ENCODE assay signal across 11 cellular contexts in genomic region chr13:30581582-30581981, GRCh38. TPM values are rescaled to one million over a fixed set of nuclear protein-coding genes. Genes with fewer than 3 reads are reported as not detected.
DNase-seq lines count a peak whose midpoint lies in the region; ATAC-seq, FAIRE-seq and TF ChIP-seq lines count a peak whose summit lies in the region.
"Had no signal": no experiment of that assay in that cellular context is flagged by ENCODE, and none has a peak within 500 bp of the region (broad histone marks: within the 10 kb centered on the region; RNA-seq: fewer than 3 reads in every experiment).

No MANE protein-coding gene starts in this region.

- no peak overlapping the region for H3K9ac ChIP-seq in endothelial cell of umbilical vein (replicated peaks; ENCODE audit: extremely low read depth, insufficient read depth, low read length)

- CTCF ChIA-PET in endothelial cell of umbilical vein (lab: Charles Lee), result interaction anchor here (0.7 to 4.9 kb wide), 15 partner anchors 9 to 469 kb away, joined by 3 to 38 read pairs (median 3); no protein-coding TSS in a partner anchor

- H3K79me2 ChIP-seq in endothelial cell of umbilical vein (ENCODE audit: control insufficient read depth, insufficient read depth, low read length), result no peaks in the 10 kb centered on the region

- ATAC-seq in heart right ventricle (no peak), right cardiac atrium (no peak), upper lobe of right lung (peak; percentile 26), GM21447 (IDR thresholded peaks at IDR 0.05; ENCODE audit: unreplicated experiment) (no peak), GM19035 (IDR thresholded peaks at IDR 0.05; ENCODE audit: unreplicated experiment) (no peak)

- WGBS in heart right ventricle, 2 donors, result 3 to 16% methylated on average over 1 of the region's 1 CpG
- WGBS in right cardiac atrium, result 28% methylated on average over 1 of the region's 1 CpG

- H3K27me3 ChIP-seq in heart right ventricle, result no peaks in the 10 kb centered on the region
- no peaks in the 10 kb centered on the region for H3K27me3 ChIP-seq in right cardiac atrium (ENCODE audit: control insufficient read depth, insufficient read depth)
- H3K27me3 ChIP-seq in endothelial cell of umbilical vein (ENCODE audit: control insufficient read depth in 2 of 2, insufficient read depth in 2 of 2, low read length in 2 of 2), result no peaks in the 10 kb centered on the region
- no peaks in the 10 kb centered on the region for H3K27me3 ChIP-seq in upper lobe of right lung

- FAIRE-seq in endothelial cell of umbilical vein (lab: Jason Lieb, UNC), result no peak

- no TSS peak for BruUV-seq in endothelial cell of umbilical vein (replicated peaks; lab: Mats Ljungman, UMichigan)

- DNase-seq in heart right ventricle, result no peak
- DNase-seq in right cardiac atrium, result no peak
- DNase-seq in NCI-H69 (lab: John Stamatoyannopoulos, UW), result peak; percentile 14
- DNase-seq in endothelial cell of umbilical vein (ENCODE audit: low read depth, low spot score), result peak; percentile 32
- no peak for DNase-seq in upper lobe of right lung
- no peak for DNase-seq in NCI-H345 (lab: John Stamatoyannopoulos, UW)
- DNase-seq: cortex of kidney, naive B cell, NCI-H1105 had no signal

- H3K4me3 ChIP-seq in heart right ventricle (no peak overlapping the region), right cardiac atrium (ENCODE audit: low read length) (no peak overlapping the region), endothelial cell of umbilical vein (replicated peaks in 1 of 3; ENCODE audit: insufficient read depth in 1 of 3, low read depth in 1 of 3, low read length in 3 of 3) (no peak overlapping the region), upper lobe of right lung (no peak overlapping the region)

- peak in 7 of 9 donors; percentile 13 to 49 (median 33) for TF ChIP-seq CTCF in heart right ventricle (IDR thresholded peaks at IDR 0.05)
- peak in 1 of 2 donors; percentile 23 for TF ChIP-seq CTCF in endothelial cell of umbilical vein (IDR thresholded peaks at IDR 0.05; ENCODE audit: extremely low read depth in 1 of 2, insufficient read depth in 1 of 2, low read depth in 1 of 2, low read length in 2 of 2)
- TF ChIP-seq CTCF in upper lobe of right lung (IDR thresholded peaks at IDR 0.05), result peak; percentile 41

- no peak overlapping the region for H3K4me2 ChIP-seq in endothelial cell of umbilical vein (ENCODE audit: insufficient read depth, low read length)

- no peak overlapping the region for H2AFZ ChIP-seq in endothelial cell of umbilical vein (ENCODE audit: low read depth, low read length)

- intact Hi-C loops in heart right ventricle (cut with DNase I) (loop anchor here in 1 of 10 donors (10.0 kb wide), 1 partner anchor 447 kb away; no protein-coding TSS in a partner anchor), right cardiac atrium (cut with DNase I) (no loop called here), endothelial cell of umbilical vein (cut with micrococcal nuclease) (no loop called here), upper lobe of right lung (cut with DNase I) (no loop called here)

- no peaks in the 10 kb centered on the region for H3K9me1 ChIP-seq in endothelial cell of umbilical vein (replicated peaks; ENCODE audit: control insufficient read depth, extremely low read depth, insufficient read depth, low read length)

- H3K4me1 ChIP-seq in heart right ventricle (peaks cover 0 to 17% (median 4%) of the 10 kb centered on the region in 9 donors), right cardiac atrium (ENCODE audit: control insufficient read depth, insufficient read depth, low read length) (no peaks in the 10 kb centered on the region), endothelial cell of umbilical vein (ENCODE audit: control insufficient read depth, extremely low read depth, insufficient read depth, low read length) (no peaks in the 10 kb centered on the region), upper lobe of right lung (peaks cover 3% of the 10 kb centered on the region)

- H3K36me3 ChIP-seq in heart right ventricle (no peaks in the 10 kb centered on the region), endothelial cell of umbilical vein (ENCODE audit: control insufficient read depth in 2 of 2, extremely low read depth in 1 of 2, insufficient read depth in 2 of 2, low read length in 2 of 2) (no peaks in the 10 kb centered on the region), upper lobe of right lung (no peaks in the 10 kb centered on the region)

- H4K20me1 ChIP-seq in endothelial cell of umbilical vein (replicated peaks; ENCODE audit: control insufficient read depth, extremely low read depth, insufficient read depth, low read length), result no peaks in the 10 kb centered on the region

- H3K27ac ChIP-seq in heart right ventricle (peak overlapping the region in 3 of 10 donors; percentile 7 to 44 (median 24)), right cardiac atrium (ENCODE audit: low read length) (no peak overlapping the region), endothelial cell of umbilical vein (ENCODE audit: insufficient read depth, low read depth, low read length) (no peak overlapping the region), upper lobe of right lung (no peak overlapping the region)

- no peak for TF ChIP-seq POLR2A in endothelial cell of umbilical vein (IDR thresholded peaks at IDR 0.05; ENCODE audit: low read depth, low read length)

- dilution Hi-C loops in endothelial cell of umbilical vein (cut with MboI; ENCODE audit: extremely low pct_ligation_motif_present, low sequenced_read_pairs), result no loop called here

- H3K9me3 ChIP-seq in heart right ventricle (no peaks in the 10 kb centered on the region), right cardiac atrium (ENCODE audit: control insufficient read depth, low read length) (no peaks in the 10 kb centered on the region), endothelial cell of umbilical vein (replicated peaks; ENCODE audit: control insufficient read depth, insufficient read depth, low read length) (no peaks in the 10 kb centered on the region), upper lobe of right lung (no peaks in the 10 kb centered on the region)

- POLR2A ChIA-PET in endothelial cell of umbilical vein (lab: Charles Lee), result no interaction called here

TF ChIP-seq in endothelial cell of umbilical vein, 7 proteins besides CTCF, POLR2A, EP300 and RAD21:
- no peak for TF ChIP-seq MYC (IDR thresholded peaks at IDR 0.05; ENCODE audit: low read depth, low read length)
- no peak for TF ChIP-seq GATA2 (IDR thresholded peaks at IDR 0.05; ENCODE audit: insufficient read depth, insufficient read length, low read depth, low read length)
- no peak for TF ChIP-seq POLR2AphosphoS5 (IDR thresholded peaks at IDR 0.05; ENCODE audit: insufficient read depth, low read depth, low read length)
- TF ChIP-seq MAX (IDR thresholded peaks at IDR 0.05; ENCODE audit: insufficient read depth, insufficient read length), result no peak
- no peak for TF ChIP-seq EZH2 (IDR thresholded peaks at IDR 0.05; ENCODE audit: borderline replicate concordance, low read depth, low read length, severe bottlenecking)
- TF ChIP-seq FOS (IDR thresholded peaks at IDR 0.05; ENCODE audit: borderline replicate concordance, insufficient read depth, low read length), result no peak
- TF ChIP-seq JUN (IDR thresholded peaks at IDR 0.05; ENCODE audit: borderline replicate concordance, insufficient read depth, insufficient read length, low read depth), result no peak

RNA-seq across cellular contexts. Expression of gene USPL1, which starts 36.1 kb away (rescaled TPM):
- total RNA-seq in heart right ventricle (10 to 100 TPM in 3 of 10 donors, 1 to 10 TPM in 7; 8.9 to 10.6 (median 9.8) TPM), right cardiac atrium (10 to 100 TPM; 10.3 to 12.3 (median 10.5) TPM), endothelial cell of umbilical vein (18.8 and 21.0 TPM in 2 replicates), upper lobe of right lung (13.1 TPM)
- polyA plus RNA-seq in heart right ventricle (1 to 10 TPM; 4.9 to 9.7 TPM), right cardiac atrium (5.7 TPM), endothelial cell of umbilical vein (12.0 and 14.6 TPM in 2 replicates)
- 14.1 and 15.3 TPM in 2 replicates for polyA plus RNA-seq in endothelial cell of umbilical vein (2011; cell fraction: cytosol; rRNA removed)
- 50.1 and 64.1 TPM in 2 replicates for polyA plus RNA-seq in endothelial cell of umbilical vein (2011; cell fraction: nucleus; rRNA removed)
- polyA plus RNA-seq in endothelial cell of umbilical vein (2012), result 22.0 and 23.4 TPM in 2 replicates
- polyA minus RNA-seq in endothelial cell of umbilical vein, result 14.7 and 17.6 TPM in 2 replicates
- polyA minus RNA-seq in endothelial cell of umbilical vein (2011; cell fraction: cytosol; rRNA and poly(A)+ RNA removed), result 3.3 TPM
- 20.5 and 33.3 TPM in 2 replicates for polyA minus RNA-seq in endothelial cell of umbilical vein (2011; cell fraction: nucleus; rRNA and poly(A)+ RNA removed)

Comparison
In these comparisons a context has a peak if more than half of its experiments do, and no peak if none do; other contexts are left out.
1. DNase-seq: peak in NCI-H69 (single experiment) and endothelial cell of umbilical vein (single experiment); none in heart right ventricle (0 of 2), right cardiac atrium (0 of 3), upper lobe of right lung (single experiment) and NCI-H345 (single experiment).